In genomic region chr2:173943139-173943538, GRCh38 we compare ENCODE assay signal across 23 cellular contexts. TPM values are rescaled to one million over a fixed set of nuclear protein-coding genes. Genes with fewer than 3 reads are reported as not detected.
A peak's percentile ranks its signal among the peaks of the same experiment; 100 is the strongest.
DNase-seq lines count a peak whose midpoint lies in the region; ATAC-seq and TF ChIP-seq lines count a peak whose summit lies in the region.
"Had no signal": no experiment of that assay in that cellular context is flagged by ENCODE, and none has a peak within 500 bp of the region (broad histone marks: within the 10 kb centered on the region; RNA-seq: fewer than 3 reads in every experiment).

No MANE protein-coding gene starts in this region.

- ATAC-seq in SK-N-SH treated with all-trans-retinoic acid at 6 μM for 48 hours = no peak
- ATAC-seq in activated T-helper 17 cell treated with anti-CD3 and anti-CD28 coated beads, Interleukin-2, amount 50 U/mL, for 72 hours (replicated peaks) = no peak
- ATAC-seq: stimulated activated memory B cell treated with anti-CD40 and anti-IgM and Interleukin-4, amounts not matched to agents 10 μg/mL and 1 μg/mL and 100 μg/mL, for 72 hours had no signal

- POLR2A ChIA-PET in SK-N-SH (lab: Yijun Ruan, JAX) = no interaction called here

- H3K27ac Mint-ChIP-seq in activated T-helper 17 cell treated with anti-CD3 and anti-CD28 coated beads, Interleukin-2, amount 50 U/mL, for 72 hours = peak overlapping the region; percentile 79
- H3K27ac Mint-ChIP-seq: IgD-negative memory B cell, mesothelial cell of epicardium had no signal

- H3K27ac ChIP-seq in SK-N-SH (ENCODE audit: low read depth in 2 of 2, low read length in 1 of 2) (peak overlapping the region in 1 of 2 experiments; percentile 6; a peak in 1 of 4 replicates), neutrophil (peak overlapping the region; percentile 85)
- H3K27ac ChIP-seq: 22Rv1, prostate gland, testis, WERI-Rb-1 had no signal

- H3K9me3 ChIP-seq in SK-N-SH (no peaks in the 10 kb centered on the region), neutrophil (no peaks in the 10 kb centered on the region)
- H3K9me3 ChIP-seq: prostate gland, testis had no signal

- TF ChIP-seq EP300 in SK-N-SH (IDR thresholded peaks at IDR 0.05; ENCODE audit: borderline replicate concordance in 1 of 2, low read depth in 1 of 2, low read length in 1 of 2) = no peak

- no peak for TF ChIP-seq RAD21 in SK-N-SH (IDR thresholded peaks at IDR 0.05; ENCODE audit: low read length)

- 77% methylated on average over 3 of the region's 3 CpGs for WGBS in SK-N-SH (ENCODE audit: low lambda C conversion rate)

- H3K9me3 Mint-ChIP-seq in activated T-helper 17 cell treated with anti-CD3 and anti-CD28 coated beads, Interleukin-2, amount 50 U/mL, for 72 hours = no peaks in the 10 kb centered on the region
- H3K9me3 Mint-ChIP-seq: IgD-negative memory B cell; mesothelial cell of epicardium; stimulated activated memory B cell treated with anti-CD40 and anti-IgM and Interleukin-4, amounts not matched to agents 10 μg/mL and 1 μg/mL and 100 μg/mL, for 72 hours had no signal

- H3K9ac ChIP-seq in SK-N-SH = no peak overlapping the region

- H3F3A ChIP-seq in SK-N-SH (replicated peaks; ENCODE audit: insufficient read depth) = peaks cover 21% of the 10 kb centered on the region

- no peak overlapping the region for H2AFZ ChIP-seq in SK-N-SH (ENCODE audit: low read depth)

- peaks cover 74% of the 10 kb centered on the region for H3K36me3 Mint-ChIP-seq in activated T-helper 17 cell treated with anti-CD3 and anti-CD28 coated beads, Interleukin-2, amount 50 U/mL, for 72 hours (ENCODE audit: low read depth)

- peak overlapping the region; percentile 52 for H3K4me3 Mint-ChIP-seq in activated T-helper 17 cell treated with anti-CD3 and anti-CD28 coated beads, Interleukin-2, amount 50 U/mL, for 72 hours
- H3K4me3 Mint-ChIP-seq: mesothelial cell of epicardium; stimulated activated memory B cell treated with anti-CD40 and anti-IgM and Interleukin-4, amounts not matched to agents 10 μg/mL and 1 μg/mL and 100 μg/mL, for 72 hours had no signal

- no peaks in the 10 kb centered on the region for H3K27me3 ChIP-seq in SK-N-SH (ENCODE audit: insufficient read depth)
- no peaks in the 10 kb centered on the region for H3K27me3 ChIP-seq in neutrophil
- H3K27me3 ChIP-seq: testis had no signal

- no peak overlapping the region for H3K4me2 ChIP-seq in SK-N-SH

- H3K36me3 ChIP-seq in SK-N-SH (replicated peaks in 1 of 2; ENCODE audit: control insufficient read depth in 1 of 2, insufficient read depth in 2 of 2, low read length in 1 of 2) = peaks cover 0 to 9% of the 10 kb centered on the region in 2 experiments
- H3K36me3 ChIP-seq in neutrophil = no peaks in the 10 kb centered on the region
- H3K36me3 ChIP-seq: prostate gland had no signal

- no peaks in the 10 kb centered on the region for H3K9me2 ChIP-seq in SK-N-SH

- peaks cover 10 to 11% of the 10 kb centered on the region in 2 experiments; a peak in 3 of 4 replicates for H3K4me1 ChIP-seq in SK-N-SH (ENCODE audit: control insufficient read depth in 1 of 2, insufficient read depth in 2 of 2, low read depth in 1 of 2, low read length in 1 of 2)
- H3K4me1 ChIP-seq in neutrophil (ENCODE audit: control insufficient read depth in 1 of 2, insufficient read depth in 1 of 2, low read depth in 1 of 2, low read length in 1 of 2) = peaks cover 65% of the 10 kb centered on the region in 2 experiments
- H3K4me1 ChIP-seq: prostate gland, testis had no signal

- no peaks in the 10 kb centered on the region for H3K27me3 Mint-ChIP-seq in activated T-helper 17 cell treated with anti-CD3 and anti-CD28 coated beads, Interleukin-2, amount 50 U/mL, for 72 hours
- H3K27me3 Mint-ChIP-seq: IgD-negative memory B cell; stimulated activated memory B cell treated with anti-CD40 and anti-IgM and Interleukin-4, amounts not matched to agents 10 μg/mL and 1 μg/mL and 100 μg/mL, for 72 hours had no signal

- no peak overlapping the region for H3K4me3 ChIP-seq in SK-N-SH (ENCODE audit: low read depth in 2 of 2, low read length in 1 of 2)
- no peak overlapping the region for H3K4me3 ChIP-seq in neutrophil (ENCODE audit: low read depth in 1 of 2, low read length in 1 of 2)
- H3K4me3 ChIP-seq: prostate gland, testis had no signal

- DNase-seq in SK-N-SH = no peak
- DNase-seq in EL = peak; percentile 68
- no peak for DNase-seq in SW 1271 (lab: John Stamatoyannopoulos, UW)
- no peak for DNase-seq in mucosa of gallbladder (ENCODE audit: low spot score)
- no peak for DNase-seq in MV-4-11 (lab: John Stamatoyannopoulos, UW)
- DNase-seq: activated CD4-positive, alpha-beta T cell treated with anti-CD3 and anti-CD28 coated beads, Interleukin-2, amount 50 U/mL, for 48 hours; activated naive CD4-positive, alpha-beta T cell treated with Interleukin-2 at 50 U/mL for 16 hours; anterior cingulate cortex; caudate nucleus; foreskin fibroblast; GDM1; NCI-H1417 treated with DMSO at 0.1 percent for 48 hours; NCI-H510A; testis; WERI-Rb-1 had no signal

- H3K4me1 Mint-ChIP-seq in activated T-helper 17 cell treated with anti-CD3 and anti-CD28 coated beads, Interleukin-2, amount 50 U/mL, for 72 hours = peaks cover 61% of the 10 kb centered on the region

- CTCF ChIA-PET in SK-N-SH (lab: Yijun Ruan, JAX) = no interaction called here

- H3K79me2 ChIP-seq in SK-N-SH (ENCODE audit: insufficient read depth) = peaks cover 100% of the 10 kb centered on the region

- peaks cover 92% of the 10 kb centered on the region for H4K20me1 ChIP-seq in SK-N-SH (ENCODE audit: insufficient read depth)

- TF ChIP-seq CTCF in SK-N-SH (IDR thresholded peaks at IDR 0.05) (no peak), neutrophil (IDR thresholded peaks at IDR 0.05) (no peak)

TF ChIP-seq in SK-N-SH, 30 proteins besides CTCF, POLR2A, EP300 and RAD21:
- TF ChIP-seq MEF2A (IDR thresholded peaks at IDR 0.05; ENCODE audit: borderline replicate concordance, low read depth) (no peak), PBX3 (IDR thresholded peaks at IDR 0.05) (peak; percentile 28; the same call in 1 of the 2 replicates)

TF ChIP-seq in SK-N-SH treated with all-trans-retinoic acid at 6 μM for 48 hours, 23 proteins besides CTCF, POLR2A, EP300 and RAD21:
- TF ChIP-seq, protein P1, sequence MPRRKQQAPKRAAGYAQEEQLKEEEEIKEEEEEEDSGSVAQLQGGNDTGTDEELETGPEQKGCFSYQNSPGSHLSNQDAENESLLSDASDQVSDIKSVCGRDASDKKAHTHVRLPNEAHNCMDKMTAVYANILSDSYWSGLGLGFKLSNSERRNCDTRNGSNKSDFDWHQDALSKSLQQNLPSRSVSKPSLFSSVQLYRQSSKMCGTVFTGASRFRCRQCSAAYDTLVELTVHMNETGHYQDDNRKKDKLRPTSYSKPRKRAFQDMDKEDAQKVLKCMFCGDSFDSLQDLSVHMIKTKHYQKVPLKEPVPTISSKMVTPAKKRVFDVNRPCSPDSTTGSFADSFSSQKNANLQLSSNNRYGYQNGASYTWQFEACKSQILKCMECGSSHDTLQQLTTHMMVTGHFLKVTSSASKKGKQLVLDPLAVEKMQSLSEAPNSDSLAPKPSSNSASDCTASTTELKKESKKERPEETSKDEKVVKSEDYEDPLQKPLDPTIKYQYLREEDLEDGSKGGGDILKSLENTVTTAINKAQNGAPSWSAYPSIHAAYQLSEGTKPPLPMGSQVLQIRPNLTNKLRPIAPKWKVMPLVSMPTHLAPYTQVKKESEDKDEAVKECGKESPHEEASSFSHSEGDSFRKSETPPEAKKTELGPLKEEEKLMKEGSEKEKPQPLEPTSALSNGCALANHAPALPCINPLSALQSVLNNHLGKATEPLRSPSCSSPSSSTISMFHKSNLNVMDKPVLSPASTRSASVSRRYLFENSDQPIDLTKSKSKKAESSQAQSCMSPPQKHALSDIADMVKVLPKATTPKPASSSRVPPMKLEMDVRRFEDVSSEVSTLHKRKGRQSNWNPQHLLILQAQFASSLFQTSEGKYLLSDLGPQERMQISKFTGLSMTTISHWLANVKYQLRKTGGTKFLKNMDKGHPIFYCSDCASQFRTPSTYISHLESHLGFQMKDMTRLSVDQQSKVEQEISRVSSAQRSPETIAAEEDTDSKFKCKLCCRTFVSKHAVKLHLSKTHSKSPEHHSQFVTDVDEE (CRISPR knock-in tag; IDR thresholded peaks at IDR 0.05) = no peak
- TF ChIP-seq ZNF8 (CRISPR knock-in tag; IDR thresholded peaks at IDR 0.05) (no peak), GLIS3 (CRISPR knock-in tag; IDR thresholded peaks at IDR 0.05) (no peak), ZFP30 (CRISPR knock-in tag; IDR thresholded peaks at IDR 0.05) (no peak), ZNF70 (CRISPR knock-in tag; IDR thresholded peaks at IDR 0.05) (no peak), ZNF565 (CRISPR knock-in tag; conservative IDR thresholded peaks at IDR 0.05; ENCODE audit: low read depth) (no peak), TCF4 (CRISPR knock-in tag; IDR thresholded peaks at IDR 0.05; ENCODE audit: borderline replicate concordance) (no peak), CSDC2 (CRISPR knock-in tag; IDR thresholded peaks at IDR 0.05) (no peak)
- TF ChIP-seq, protein P2, sequence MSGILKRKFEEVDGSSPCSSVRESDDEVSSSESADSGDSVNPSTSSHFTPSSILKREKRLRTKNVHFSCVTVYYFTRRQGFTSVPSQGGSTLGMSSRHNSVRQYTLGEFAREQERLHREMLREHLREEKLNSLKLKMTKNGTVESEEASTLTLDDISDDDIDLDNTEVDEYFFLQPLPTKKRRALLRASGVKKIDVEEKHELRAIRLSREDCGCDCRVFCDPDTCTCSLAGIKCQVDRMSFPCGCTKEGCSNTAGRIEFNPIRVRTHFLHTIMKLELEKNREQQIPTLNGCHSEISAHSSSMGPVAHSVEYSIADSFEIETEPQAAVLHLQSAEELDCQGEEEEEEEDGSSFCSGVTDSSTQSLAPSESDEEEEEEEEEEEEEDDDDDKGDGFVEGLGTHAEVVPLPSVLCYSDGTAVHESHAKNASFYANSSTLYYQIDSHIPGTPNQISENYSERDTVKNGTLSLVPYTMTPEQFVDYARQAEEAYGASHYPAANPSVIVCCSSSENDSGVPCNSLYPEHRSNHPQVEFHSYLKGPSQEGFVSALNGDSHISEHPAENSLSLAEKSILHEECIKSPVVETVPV (CRISPR knock-in tag; IDR thresholded peaks at IDR 0.05) = no peak

RNA-seq across cellular contexts. Expression of gene SP3, which starts 22.0 kb away (rescaled TPM):
- 23.1 and 28.9 TPM in 2 replicates for polyA plus RNA-seq in SK-N-SH (2012; rRNA removed)
- polyA plus RNA-seq in SK-N-SH (2012; cell fraction: cytosol; rRNA removed) = 25.0 and 30.2 TPM in 2 replicates
- polyA plus RNA-seq in SK-N-SH (2012; cell fraction: nucleus; rRNA removed) = 12.7 and 27.2 TPM in 2 replicates
- total RNA-seq in activated T-helper 17 cell treated with anti-CD3 and anti-CD28 coated beads, Interleukin-2, amount 50 U/mL, for 72 hours = 100 to 1,000 TPM in 1 of 2 donors, 10 to 100 TPM in 1; 84.4 to 103 TPM
- total RNA-seq in mucosa of gallbladder = 66.0 TPM
